11 cellular contexts compared by ENCODE assay signal in genomic region chr1:226066415-226067077, GRCh38. TPM values are rescaled to one million over a fixed set of nuclear protein-coding genes. Genes with fewer than 3 reads are reported as not detected.
DNase-seq lines count a peak whose midpoint lies in the region; ATAC-seq, FAIRE-seq and TF ChIP-seq lines count a peak whose summit lies in the region.
"Had no signal": no experiment of that assay in that cellular context is flagged by ENCODE, and none has a peak within 500 bp of the region (broad histone marks: within the 10 kb centered on the region; RNA-seq: fewer than 3 reads in every experiment).

No MANE protein-coding gene starts in this region.

- no peak overlapping the region for H3K56ac ChIP-seq in mesendoderm (ENCODE audit: low read length)

- H3K4me3 ChIP-seq in BLaER1 (no peak overlapping the region), astrocyte (ENCODE audit: insufficient read depth, low read depth, low read length) (no peak overlapping the region), mesendoderm (ENCODE audit: low read length) (no peak overlapping the region)
- H3K4me3 ChIP-seq: sigmoid colon had no signal

- peaks cover 26% of the 10 kb centered on the region for H3K4me1 ChIP-seq in BLaER1
- H3K4me1 ChIP-seq in astrocyte (ENCODE audit: insufficient read depth, low read length): peaks cover 11% of the 10 kb centered on the region
- peaks cover 5% of the 10 kb centered on the region for H3K4me1 ChIP-seq in mesendoderm (ENCODE audit: control insufficient read depth, low read depth, low read length)

- H3K4me2 ChIP-seq in BLaER1: peak overlapping the region; percentile 96
- H3K4me2 ChIP-seq in astrocyte (ENCODE audit: low read length): peak overlapping the region; percentile 88
- H3K4me2 ChIP-seq in mesendoderm (ENCODE audit: low read length): no peak overlapping the region

- H4K5ac ChIP-seq in mesendoderm (ENCODE audit: low read length): no peak overlapping the region

- peaks cover 3% of the 10 kb centered on the region for H3K79me1 ChIP-seq in mesendoderm (ENCODE audit: low read length)

- peaks cover 78% of the 10 kb centered on the region for H3K79me2 ChIP-seq in astrocyte (ENCODE audit: insufficient read depth, low read length)
- peaks cover 60% of the 10 kb centered on the region for H3K79me2 ChIP-seq in mesendoderm (ENCODE audit: control insufficient read depth, insufficient read depth, low read length)

- H3K4me1 Mint-ChIP-seq in astrocyte (ENCODE audit: low read depth, unreplicated experiment): peaks cover 14% of the 10 kb centered on the region

- H3K27me3 ChIP-seq in BLaER1: no peaks in the 10 kb centered on the region
- H3K27me3 ChIP-seq in astrocyte (ENCODE audit: insufficient read depth, low read length): no peaks in the 10 kb centered on the region
- H3K27me3 ChIP-seq in mesendoderm (ENCODE audit: insufficient read depth, low read length, poor library complexity): no peaks in the 10 kb centered on the region
- H3K27me3 ChIP-seq: sigmoid colon had no signal

- H3K27me3 Mint-ChIP-seq in astrocyte (ENCODE audit: low read depth, unreplicated experiment): no peaks in the 10 kb centered on the region

- H3K36me3 ChIP-seq in BLaER1 (peaks cover 59% of the 10 kb centered on the region), astrocyte (ENCODE audit: insufficient read depth, low read length) (peaks cover 32% of the 10 kb centered on the region), mesendoderm (ENCODE audit: control insufficient read depth, insufficient read depth, low read length) (peaks cover 11% of the 10 kb centered on the region)

- H3K4ac ChIP-seq in mesendoderm (ENCODE audit: low read depth, low read length): no peak overlapping the region

- no peak overlapping the region for H3K27ac Mint-ChIP-seq in astrocyte (ENCODE audit: unreplicated experiment)

- H2AFZ ChIP-seq in astrocyte (ENCODE audit: low read depth, low read length): no peak overlapping the region

- peak overlapping the region; percentile 0 for H3K4me3 Mint-ChIP-seq in astrocyte (ENCODE audit: unreplicated experiment)

- no peak overlapping the region for H2BK15ac ChIP-seq in mesendoderm (replicated peaks; ENCODE audit: low read depth)

- no peak for FAIRE-seq in astrocyte (lab: Jason Lieb, UNC)
- FAIRE-seq: kidney had no signal

- H3K23ac ChIP-seq in mesendoderm (ENCODE audit: low read length): no peak overlapping the region

- ATAC-seq in HG02759 (IDR thresholded peaks at IDR 0.05; ENCODE audit: unreplicated experiment): no peak

- H3K9me3 Mint-ChIP-seq in astrocyte (ENCODE audit: unreplicated experiment): no peaks in the 10 kb centered on the region

- DNase-seq in GM03348 (ENCODE audit: low spot score): peak; percentile 20
- DNase-seq in astrocyte (ENCODE audit: low read depth): peak; percentile 44
- DNase-seq in mesendoderm: peak; percentile 40
- DNase-seq in activated effector memory CD4-positive, alpha-beta T cell treated with anti-CD3 and anti-CD28 coated beads, Interleukin-2, amount 50 U/mL, for 16 hours: no peak
- no peak for DNase-seq in NCI-H146 treated with DMSO at 0.1 percent for 48 hours (lab: John Stamatoyannopoulos, UW; ENCODE audit: unreplicated experiment)
- no peak for DNase-seq in effector CD8-positive, alpha-beta T cell (lab: John Stamatoyannopoulos, UW)
- DNase-seq: kidney, sigmoid colon, T-helper 1 cell had no signal

- H3K36me3 Mint-ChIP-seq in astrocyte (ENCODE audit: low read depth, unreplicated experiment): peaks cover 11% of the 10 kb centered on the region

- H4K20me1 ChIP-seq in BLaER1 (peaks cover 85% of the 10 kb centered on the region), astrocyte (ENCODE audit: insufficient read depth, low read length) (peaks cover 82% of the 10 kb centered on the region)

- H3K18ac ChIP-seq in mesendoderm (ENCODE audit: low read length): no peak overlapping the region

- H4K8ac ChIP-seq in mesendoderm (ENCODE audit: low read depth, low read length): no peak overlapping the region

- H2BK5ac ChIP-seq in mesendoderm (ENCODE audit: low read length): no peak overlapping the region

- H2AK5ac ChIP-seq in mesendoderm (ENCODE audit: low read length): no peak overlapping the region

- no peaks in the 10 kb centered on the region for H3K9me3 ChIP-seq in BLaER1
- H3K9me3 ChIP-seq in astrocyte (ENCODE audit: insufficient read depth, low read depth, low read length): no peaks in the 10 kb centered on the region
- H3K9me3 ChIP-seq: sigmoid colon had no signal

- H3K9ac ChIP-seq in BLaER1 (no peak overlapping the region), astrocyte (ENCODE audit: low read length) (peak overlapping the region; percentile 67), mesendoderm (ENCODE audit: low read length) (peak overlapping the region; percentile 44)

- TF ChIP-seq CTCF in astrocyte (IDR thresholded peaks at IDR 0.05; ENCODE audit: insufficient read depth, low read depth, low read length): no peak

- no peak overlapping the region for H2BK120ac ChIP-seq in mesendoderm (ENCODE audit: low read depth, low read length)

- H3K27ac ChIP-seq in BLaER1: no peak overlapping the region
- no peak overlapping the region for H3K27ac ChIP-seq in astrocyte (ENCODE audit: low read depth, low read length)
- H3K27ac ChIP-seq in mesendoderm (ENCODE audit: low read depth, low read length): no peak overlapping the region
- H3K27ac ChIP-seq: sigmoid colon had no signal

- no CpG with 5 or more reads among the region's 4 CpGs for WGBS in mesendoderm (ENCODE audit: extremely low coverage, insufficient coverage, low lambda C conversion rate)

RNA-seq across cellular contexts. Expression of gene H3-3A, which starts 4.0 kb away (rescaled TPM):
- total RNA-seq in astrocyte: 340 and 375 TPM in 2 replicates
- polyA plus RNA-seq in mesendoderm (2013, experiment 1 of 2): 2,059 TPM
- polyA plus RNA-seq in mesendoderm (2013, experiment 2 of 2): 2,049 TPM

Comparison
In these comparisons a context has a peak if more than half of its experiments do, and no peak if none do; other contexts are left out.
1. DNase-seq: peak in GM03348 (single experiment), astrocyte (single experiment) and mesendoderm (single experiment); none in activated effector memory CD4-positive, alpha-beta T cell treated with anti-CD3 and anti-CD28 coated beads, Interleukin-2, amount 50 U/mL, for 16 hours (single experiment), NCI-H146 treated with DMSO at 0.1 percent for 48 hours (single experiment) and effector CD8-positive, alpha-beta T cell (single experiment).